In the genomic region with DNA sequence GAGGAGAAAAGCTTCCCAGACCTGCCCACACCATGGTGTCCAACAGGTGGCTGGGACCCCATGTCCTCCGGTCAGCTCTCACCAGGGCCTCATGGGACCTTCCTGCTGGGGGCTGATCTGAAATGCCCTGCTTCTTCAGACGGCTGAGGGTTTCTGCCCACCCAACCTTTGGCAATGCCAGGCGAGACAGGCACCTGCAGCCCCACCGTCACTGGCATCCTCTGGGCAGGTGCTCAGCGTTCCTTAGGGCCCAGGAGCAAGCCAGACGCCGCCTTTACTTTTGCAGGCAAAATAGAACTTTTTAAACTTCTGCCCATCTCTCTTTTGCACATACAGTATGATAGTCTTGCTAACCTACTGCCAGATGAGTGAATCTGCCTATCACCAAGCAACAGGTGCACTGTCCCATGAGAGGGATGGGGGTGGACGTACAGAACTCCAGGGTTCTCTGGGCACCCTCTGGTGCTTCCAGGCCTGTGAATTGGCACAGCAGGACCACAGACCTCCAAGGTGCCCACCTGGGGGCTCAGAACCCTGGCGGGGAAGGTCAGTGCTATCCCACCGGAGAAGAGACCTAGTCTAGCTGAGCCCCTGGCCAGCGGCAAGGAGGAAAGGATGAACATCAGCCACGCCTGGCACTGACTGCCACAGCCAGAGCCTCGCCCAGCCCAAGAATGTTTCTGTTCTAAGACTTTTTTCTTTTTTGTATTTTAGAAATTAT, we compare ENCODE assay signal across 26 cellular contexts. TPM values are rescaled to one million over a fixed set of nuclear protein-coding genes. Genes with fewer than 3 reads are reported as not detected.
DNase-seq lines count a peak whose midpoint lies in the region; ATAC-seq, FAIRE-seq and TF ChIP-seq lines count a peak whose summit lies in the region.
"Had no signal": no experiment of that assay in that cellular context is flagged by ENCODE, and none has a peak within 500 bp of the region (broad histone marks: within the 10 kb centered on the region; RNA-seq: fewer than 3 reads in every experiment).

No MANE protein-coding gene starts in this region.

- H2AK5ac ChIP-seq in mesenchymal stem cell (ENCODE audit: low read length, severe bottlenecking): no peak overlapping the region

- no peak overlapping the region for H2AFZ ChIP-seq in mesenchymal stem cell (ENCODE audit: low read depth, low read length)

- 84 to 86% methylated on average over 6 to 13 of the region's 13 CpGs for WGBS in testis, 2 donors
- WGBS in mesenchymal stem cell: 80% methylated on average over 12 of the region's 13 CpGs

- DNase-seq in LoVo (ENCODE audit: low spot score) (peak; percentile 14), kidney (peak; percentile 39), posterior vena cava (ENCODE audit: low spot score) (peak; percentile 66), testis (peak; percentile 5), mesenchymal stem cell (no peak), NCI-H2107 treated with DMSO at 0.1 percent for 48 hours (lab: John Stamatoyannopoulos, UW; ENCODE audit: unreplicated experiment) (no peak)
- DNase-seq: ACHN; BE2C; C1 segment of cervical spinal cord; CD4-positive, CD25-positive, alpha-beta regulatory T cell; CD8-positive, alpha-beta memory T cell; COR-L47; DMS 273 treated with DMSO at 0.1 percent for 48 hours; DMS53; DND-41; EL had no signal

- no peak overlapping the region for H3K4me2 ChIP-seq in mesenchymal stem cell (ENCODE audit: low read length, poor library complexity, severe bottlenecking)
- H3K4me2 ChIP-seq: GM23338 had no signal

- no peak overlapping the region for H2BK5ac ChIP-seq in mesenchymal stem cell (ENCODE audit: low read depth, low read length, poor library complexity, severe bottlenecking)

- no peak for TF ChIP-seq POLR2A in testis (IDR thresholded peaks at IDR 0.05)

- H3K36me3 ChIP-seq in kidney (ENCODE audit: control insufficient read depth in 1 of 2, insufficient read depth in 2 of 2, low read length in 2 of 2): no peaks in the 10 kb centered on the region
- H3K36me3 ChIP-seq in testis (ENCODE audit: low read depth, missing control alignments): no peaks in the 10 kb centered on the region
- H3K36me3 ChIP-seq in mesenchymal stem cell (ENCODE audit: control insufficient read depth in 1 of 2, insufficient read depth in 2 of 2, low read depth in 1 of 2, low read length in 2 of 2): no peaks in the 10 kb centered on the region
- H3K36me3 ChIP-seq: BE2C had no signal

- H2BK15ac ChIP-seq in mesenchymal stem cell (ENCODE audit: low read depth, poor library complexity, severe bottlenecking): no peak overlapping the region

- no peak overlapping the region for H3K14ac ChIP-seq in mesenchymal stem cell (ENCODE audit: low read length in 2 of 2)

- no peak overlapping the region for H3K18ac ChIP-seq in mesenchymal stem cell (ENCODE audit: low read depth in 1 of 2, low read length in 2 of 2)

- H3K9me3 ChIP-seq in kidney (ENCODE audit: control insufficient read depth in 1 of 2, low read length in 2 of 2) (no peaks in the 10 kb centered on the region), testis (no peaks in the 10 kb centered on the region), mesenchymal stem cell (ENCODE audit: control insufficient read depth, low read length) (no peaks in the 10 kb centered on the region)
- H3K9me3 ChIP-seq: BE2C had no signal

- intact Hi-C loops in kidney (cut with DNase I) (no loop called here), posterior vena cava (cut with DNase I) (no loop called here), testis (cut with DNase I; ENCODE audit: low total_unique reads) (no loop called here)

- ATAC-seq in GM19328 (IDR thresholded peaks at IDR 0.05; ENCODE audit: unreplicated experiment): no peak
- ATAC-seq: GM23338, HCT116, HepG2 had no signal

- no peak overlapping the region for H4K91ac ChIP-seq in mesenchymal stem cell (ENCODE audit: low read length)

- H3K79me1 ChIP-seq in mesenchymal stem cell (replicated peaks; ENCODE audit: low read length, poor library complexity, severe bottlenecking): no peaks in the 10 kb centered on the region

- H3K23ac ChIP-seq in mesenchymal stem cell (ENCODE audit: low read length in 2 of 2): no peak overlapping the region

- H2BK120ac ChIP-seq in mesenchymal stem cell (ENCODE audit: low read depth, low read length): no peak overlapping the region

- H3K9ac ChIP-seq in kidney (ENCODE audit: low read length in 2 of 2) (no peak overlapping the region), mesenchymal stem cell (ENCODE audit: low read length) (no peak overlapping the region)

- H3K27me3 ChIP-seq in testis (no peaks in the 10 kb centered on the region), mesenchymal stem cell (ENCODE audit: control insufficient read depth in 1 of 2, insufficient read depth in 1 of 2, low read length in 2 of 2) (peaks cover 21 to 56% of the 10 kb centered on the region in 2 experiments)

- TF ChIP-seq CTCF in kidney (IDR thresholded peaks at IDR 0.05; ENCODE audit: borderline replicate concordance, extremely low read depth, insufficient read depth) (no peak), testis (IDR thresholded peaks at IDR 0.05) (no peak)

- no peak overlapping the region for H4K8ac ChIP-seq in mesenchymal stem cell (ENCODE audit: low read length)

- no peaks in the 10 kb centered on the region for H3K4me1 ChIP-seq in kidney (ENCODE audit: control insufficient read depth in 1 of 2, insufficient read depth in 1 of 2, low read depth in 1 of 2, low read length in 2 of 2)
- H3K4me1 ChIP-seq in testis: no peaks in the 10 kb centered on the region
- no peaks in the 10 kb centered on the region for H3K4me1 ChIP-seq in mesenchymal stem cell (ENCODE audit: control insufficient read depth, insufficient read depth, low read depth, low read length)
- H3K4me1 ChIP-seq: BE2C had no signal

- no peak overlapping the region for H2BK12ac ChIP-seq in mesenchymal stem cell (ENCODE audit: low read length in 2 of 2)

- no peak for FAIRE-seq in kidney (lab: Jason Lieb, UNC)
- FAIRE-seq: A204.1, GM12891, GM19239, H54, HepG2 had no signal

- no peak overlapping the region for H3K4ac ChIP-seq in mesenchymal stem cell (ENCODE audit: low read depth in 1 of 2, low read length in 2 of 2)

- H3K4me3 ChIP-seq in kidney (ENCODE audit: low read length in 2 of 2): no peak overlapping the region
- H3K4me3 ChIP-seq in testis: no peak overlapping the region
- no peak overlapping the region for H3K4me3 ChIP-seq in mesenchymal stem cell (ENCODE audit: insufficient read depth in 1 of 2, low read depth in 1 of 2, low read length in 2 of 2)
- H3K4me3 ChIP-seq: GM23338 had no signal

- H3K27ac ChIP-seq in kidney (ENCODE audit: low read depth in 2 of 2, low read length in 2 of 2) (no peak overlapping the region), testis (no peak overlapping the region), mesenchymal stem cell (ENCODE audit: low read length, poor library complexity, severe bottlenecking) (no peak overlapping the region)

RNA-seq across cellular contexts. Expression of a gene that starts 7.5 kb away (rescaled TPM):
- total RNA-seq in kidney (not detected), posterior vena cava (not detected), testis (10 to 100 TPM; 34.0 to 53.0 TPM)
- polyA plus RNA-seq in kidney (ENCODE audit: insufficient read depth, low read depth, low replicate concordance) (not detected), testis (ENCODE audit: insufficient read depth, low read depth, low replicate concordance) (35.1 TPM)
- not detected for polyA plus RNA-seq in mesenchymal stem cell (2013, experiment 1 of 2)
- polyA plus RNA-seq in mesenchymal stem cell (2013, experiment 2 of 2): not detected
- total RNA-seq: CD4-positive, CD25-positive, alpha-beta regulatory T cell; CD8-positive, alpha-beta memory T cell; G401; GM23338; HepG2 had no signal
- polyA plus RNA-seq: CD4-positive, CD25-positive, alpha-beta regulatory T cell; CD8-positive, alpha-beta memory T cell; GM23338; HepG2; IgD-negative memory B cell had no signal

RNA-seq across cellular contexts. Expression of a gene that starts 37.9 kb away (rescaled TPM):
- total RNA-seq in kidney: 21.6 TPM
- polyA plus RNA-seq in kidney (ENCODE audit: insufficient read depth, low read depth, low replicate concordance): 7.9 TPM
- total RNA-seq in posterior vena cava: 10 to 100 TPM; 14.2 to 19.9 TPM
- total RNA-seq in testis: 10 to 100 TPM in 1 of 2 donors, 1 to 10 TPM in 1; 5.6 to 11.2 TPM
- 4.0 TPM for polyA plus RNA-seq in testis (ENCODE audit: insufficient read depth, low read depth, low replicate concordance)
- 15.3 TPM for polyA plus RNA-seq in mesenchymal stem cell (2013, experiment 1 of 2)
- 14.4 TPM for polyA plus RNA-seq in mesenchymal stem cell (2013, experiment 2 of 2)
- total RNA-seq: G401, HepG2 had no signal
- polyA plus RNA-seq: CD8-positive, alpha-beta memory T cell; HepG2 had no signal

Comparison
In these comparisons a context has a peak if more than half of its experiments do, and no peak if none do; other contexts are left out.
1. DNase-seq: peak in LoVo (single experiment), kidney (single experiment), posterior vena cava (single experiment) and testis (single experiment); none in mesenchymal stem cell (single experiment) and NCI-H2107 treated with DMSO at 0.1 percent for 48 hours (single experiment).
2. RNA of a gene that starts 7.5 kb away (total RNA-seq): 34.0 to 53.0 TPM in testis; not detected in kidney (single experiment) and not detected in posterior vena cava; every median in the first group is over 10 times any median in the second.